ENCODE assay signal across 20 cellular contexts in the genomic region with DNA sequence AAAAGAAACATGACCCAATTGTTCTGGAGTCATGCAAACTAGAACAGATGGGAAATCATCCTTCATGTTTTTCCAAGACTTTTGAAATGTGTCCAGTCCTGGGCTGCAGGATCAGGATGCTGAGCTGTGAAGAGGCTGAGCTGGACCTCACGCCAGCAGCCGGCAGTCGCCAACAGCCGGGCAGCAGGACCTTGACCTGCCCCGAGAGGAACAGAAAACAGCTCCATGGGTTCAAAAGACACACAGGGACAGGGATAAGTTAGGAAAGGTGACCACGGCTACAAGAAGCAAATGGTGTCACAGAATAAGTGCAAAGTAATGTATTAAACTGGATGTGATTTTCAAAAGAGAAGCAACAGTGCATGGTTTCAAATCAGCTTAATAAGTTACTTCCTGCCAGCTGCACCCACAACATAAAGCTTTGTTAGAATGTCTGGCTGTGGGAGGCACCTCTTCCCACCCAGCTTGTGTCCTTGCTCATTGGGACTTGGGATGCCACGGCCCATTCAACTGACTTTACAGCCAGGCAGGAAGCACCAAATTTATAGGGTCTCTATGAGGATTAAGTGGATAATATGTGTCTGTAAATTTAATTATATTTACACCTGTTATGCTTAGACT.
"Had no signal": no experiment of that assay in that cellular context is flagged by ENCODE, and none has a peak within 500 bp of the region (broad histone marks: within the 10 kb centered on the region; RNA-seq: fewer than 3 reads in every experiment).

No MANE protein-coding gene starts in this region.

- ATAC-seq: activated T-cell treated with anti-CD3 and anti-CD28 coated beads, Interleukin-2, amount 50 U/mL, for 72 hours; lower lobe of right lung; natural killer cell had no signal

- DNase-seq: activated CD4-positive, alpha-beta T cell treated with anti-CD3 and anti-CD28 coated beads, Interleukin-2, amount 50 U/mL, for 1 hour; activated CD4-positive, CD25-positive, alpha-beta regulatory T cell; activated effector memory CD4-positive, alpha-beta T cell treated with anti-CD3 and anti-CD28 coated beads, Interleukin-2, amount 50 U/mL, for 16 hours; activated naive CD4-positive, alpha-beta T cell treated with anti-CD3 and anti-CD28 coated beads, Interleukin-2, amount 50 U/mL, for 16 hours; activated T-cell treated with anti-CD3 and anti-CD28 coated beads, Interleukin-2, amount 50 U/mL, for 72 hours; aorta; brain microvascular endothelial cell; central memory CD4-positive, alpha-beta T cell; colonic mucosa; foreskin melanocyte; glutamatergic neuron; hypothalamus; lower lobe of right lung; natural killer cell; retina; stimulated activated CD4-positive, alpha-beta T cell treated with anti-CD3 and anti-CD28 coated beads, Interleukin-12 subunit alpha, Interleukin-12 subunit beta, amount 100 ng/mL, for 4 hours; stimulated activated CD4-positive, alpha-beta T cell treated with anti-CD3 and anti-CD28 coated beads, Interleukin-1b, Interleukin-23, amount 100 ng/mL, for 48 hours; stimulated activated CD8-positive, alpha-beta memory T cell treated with anti-CD3 and anti-CD28 coated beads, Interleukin-4, amount 100 ng/mL, for 48 hours; stimulated activated naive CD4-positive, alpha-beta T cell; T-helper 9 cell had no signal
